Comparison of ENCODE assay signal across 18 cellular contexts in genomic region chr11:118625036-118625690, GRCh38. TPM values are rescaled to one million over a fixed set of nuclear protein-coding genes. Genes with fewer than 3 reads are reported as not detected.
DNase-seq lines count a peak whose midpoint lies in the region; ATAC-seq, FAIRE-seq and TF ChIP-seq lines count a peak whose summit lies in the region.
"Had no signal": no experiment of that assay in that cellular context is flagged by ENCODE, and none has a peak within 500 bp of the region (broad histone marks: within the 10 kb centered on the region; RNA-seq: fewer than 3 reads in every experiment).

No MANE protein-coding gene starts in this region.

- TF ChIP-seq CTCF in HCT116 (IDR thresholded peaks at IDR 0.05 in 2 of 3, conservative IDR thresholded peaks at IDR 0.05 in 1 of 3; ENCODE audit: borderline replicate concordance in 1 of 3, insufficient read depth in 1 of 3, low read depth in 2 of 3, low read length in 2 of 3) (no peak), PC-3 (conservative IDR thresholded peaks at IDR 0.05; ENCODE audit: low read depth, low read length) (no peak), endothelial cell of umbilical vein (IDR thresholded peaks at IDR 0.05; ENCODE audit: extremely low read depth in 1 of 2, insufficient read depth in 1 of 2, low read depth in 1 of 2, low read length in 2 of 2) (no peak)

- no peak for DNase-seq in HCT116 (ENCODE audit: low read depth, low spot score)
- DNase-seq in PC-3, result peak; percentile 26
- no peak for DNase-seq in endothelial cell of umbilical vein (ENCODE audit: low read depth, low spot score)
- peak; percentile 55 for DNase-seq in putamen (ENCODE audit: low spot score)
- DNase-seq in HTR-8/SVneo (ENCODE audit: insufficient read length, low spot score), result no peak
- DNase-seq in NOMO-1 treated with dmso at 0.1 percent for 144 hours (lab: John Stamatoyannopoulos, UW; ENCODE audit: unreplicated experiment), result no peak
- DNase-seq in A172 (ENCODE audit: low spot score), result no peak
- DNase-seq: activated CD4-positive, alpha-beta memory T cell treated with anti-CD3 and anti-CD28 coated beads for 36 hours; effector memory CD4-positive, alpha-beta T cell; stimulated activated naive CD8-positive, alpha-beta T cell treated with anti-CD3 and anti-CD28 coated beads, Interleukin-15, Interleukin-2, amounts not matched to agents 100 U/mL and 50 U/mL, for 24 hours had no signal

- dilution Hi-C loops in endothelial cell of umbilical vein (cut with MboI; ENCODE audit: extremely low pct_ligation_motif_present, low sequenced_read_pairs), result no loop called here

- H3K9me3 ChIP-seq in HCT116 (ENCODE audit: control insufficient read depth in 1 of 2, insufficient read depth in 1 of 2, low read depth in 1 of 2, low read length in 2 of 2) (no peaks in the 10 kb centered on the region), PC-3 (ENCODE audit: low read length) (no peaks in the 10 kb centered on the region), endothelial cell of umbilical vein (replicated peaks; ENCODE audit: control insufficient read depth, insufficient read depth, low read length) (no peaks in the 10 kb centered on the region)
- H3K9me3 ChIP-seq: ovary had no signal

- ATAC-seq in HCT116 (no peak), PC-3 (peak; percentile 5; the same call in 1 of the 2 replicates), GM19467 (IDR thresholded peaks at IDR 0.05; ENCODE audit: unreplicated experiment) (no peak)
- ATAC-seq: stimulated activated naive CD8-positive, alpha-beta T cell treated with anti-CD3 and anti-CD28 coated beads, Interleukin-15, Interleukin-2, amounts not matched to agents 100 U/mL and 50 U/mL, for 24 hours had no signal

- H3K4me3 ChIP-seq in HCT116 (replicated peaks in 1 of 2; ENCODE audit: low read depth in 1 of 2, low read length in 2 of 2) (no peak overlapping the region), PC-3 (ENCODE audit: low read length) (no peak overlapping the region), endothelial cell of umbilical vein (replicated peaks in 1 of 3; ENCODE audit: insufficient read depth in 1 of 3, low read depth in 1 of 3, low read length in 3 of 3) (no peak overlapping the region)
- H3K4me3 ChIP-seq: ovary, SK-N-MC, smooth muscle cell had no signal

- intact Hi-C loops in HCT116 (cut with micrococcal nuclease), result no loop called here
- intact Hi-C loops in PC-3 (cut with micrococcal nuclease), result no loop called here
- intact Hi-C loops in endothelial cell of umbilical vein (cut with micrococcal nuclease), result no loop called here

- H3K79me2 ChIP-seq in HCT116 (ENCODE audit: insufficient read depth, low read length) (peaks cover 6% of the 10 kb centered on the region), PC-3 (ENCODE audit: low read length) (peaks cover 13% of the 10 kb centered on the region), endothelial cell of umbilical vein (ENCODE audit: control insufficient read depth, insufficient read depth, low read length) (peaks cover 72% of the 10 kb centered on the region)

- peak overlapping the region; percentile 48 for H3K27ac ChIP-seq in HCT116 (ENCODE audit: low read depth, low read length)
- H3K27ac ChIP-seq in PC-3 (ENCODE audit: low read length), result no peak overlapping the region
- no peak overlapping the region for H3K27ac ChIP-seq in endothelial cell of umbilical vein (ENCODE audit: insufficient read depth, low read depth, low read length)
- H3K27ac ChIP-seq: ovary, SK-N-MC had no signal

- no peaks in the 10 kb centered on the region for H3F3A ChIP-seq in PC-3 (ENCODE audit: low read length, unreplicated experiment)

- H3K4me2 ChIP-seq in HCT116 (ENCODE audit: low read length) (peak overlapping the region; percentile 43), PC-3 (ENCODE audit: low read length) (0 out of 2 replicates have a peak overlapping the region, but pooled peaks have one; percentile 25), endothelial cell of umbilical vein (ENCODE audit: insufficient read depth, low read length) (no peak overlapping the region)
- H3K4me2 ChIP-seq: smooth muscle cell had no signal

- no peak for TF ChIP-seq POLR2A in HCT116 (IDR thresholded peaks at IDR 0.05; ENCODE audit: borderline replicate concordance, extremely low read depth, insufficient read depth, insufficient read length)
- TF ChIP-seq POLR2A in endothelial cell of umbilical vein (IDR thresholded peaks at IDR 0.05; ENCODE audit: low read depth, low read length), result peak; percentile 27

- no TSS peak for BruUV-seq in HCT116 (replicated peaks; lab: Mats Ljungman, UMichigan)
- no TSS peak for BruUV-seq in PC-3 (replicated peaks; lab: Mats Ljungman, UMichigan)
- no TSS peak for BruUV-seq in endothelial cell of umbilical vein (replicated peaks; lab: Mats Ljungman, UMichigan)

- H4K20me1 ChIP-seq in HCT116 (ENCODE audit: insufficient read depth), result no peaks in the 10 kb centered on the region
- H4K20me1 ChIP-seq in PC-3 (ENCODE audit: low read length), result no peaks in the 10 kb centered on the region
- H4K20me1 ChIP-seq in endothelial cell of umbilical vein (replicated peaks; ENCODE audit: control insufficient read depth, extremely low read depth, insufficient read depth, low read length), result no peaks in the 10 kb centered on the region

- H3K9me1 ChIP-seq in endothelial cell of umbilical vein (replicated peaks; ENCODE audit: control insufficient read depth, extremely low read depth, insufficient read depth, low read length), result no peaks in the 10 kb centered on the region

- RAD21 ChIA-PET in HCT116 (lab: Charles Lee; ENCODE audit: low non-redundant PET in 1 of 2, low total read pairs in 2 of 2, uncharacterized antibody in 2 of 2, unreplicated experiment in 2 of 2), result no interaction called here

- H3K27me3 ChIP-seq in HCT116 (ENCODE audit: insufficient read depth, low read length) (no peaks in the 10 kb centered on the region), PC-3 (ENCODE audit: low read length) (no peaks in the 10 kb centered on the region), endothelial cell of umbilical vein (ENCODE audit: control insufficient read depth in 2 of 2, insufficient read depth in 2 of 2, low read length in 2 of 2) (no peaks in the 10 kb centered on the region)
- H3K27me3 ChIP-seq: ovary had no signal

- FAIRE-seq in endothelial cell of umbilical vein (lab: Jason Lieb, UNC), result no peak
- no peak for FAIRE-seq in HTR-8/SVneo (lab: Jason Lieb, UNC)
- FAIRE-seq: TTC549 had no signal

- TF ChIP-seq RAD21 in HCT116 (IDR thresholded peaks at IDR 0.05; ENCODE audit: low read depth), result no peak

- POLR2A ChIA-PET in HCT116 (lab: Charles Lee), result interaction anchor here (0.6 kb wide), 1 partner anchor 409 kb away, joined by 3 read pairs; no protein-coding TSS in a partner anchor
- POLR2A ChIA-PET in PC-3 (lab: Charles Lee; ENCODE audit: unreplicated experiment), result interaction anchor here (0.7 kb wide), 1 partner anchor 140 kb away, joined by 3 read pairs; no protein-coding TSS in a partner anchor
- POLR2A ChIA-PET in endothelial cell of umbilical vein (lab: Charles Lee), result no interaction called here

- peaks cover 5 to 19% of the 10 kb centered on the region in 2 experiments; a peak in 2 of 4 replicates for H3K36me3 ChIP-seq in HCT116 (ENCODE audit: control insufficient read depth in 1 of 2, insufficient read depth in 2 of 2, low read length in 2 of 2)
- H3K36me3 ChIP-seq in PC-3 (ENCODE audit: low read depth, low read length), result no peaks in the 10 kb centered on the region; the same call in 1 of the 2 replicates
- peaks cover 10 to 33% of the 10 kb centered on the region in 2 experiments for H3K36me3 ChIP-seq in endothelial cell of umbilical vein (ENCODE audit: control insufficient read depth in 2 of 2, extremely low read depth in 1 of 2, insufficient read depth in 2 of 2, low read length in 2 of 2)
- H3K36me3 ChIP-seq: ovary had no signal

- H2AFZ ChIP-seq in HCT116 (ENCODE audit: low read depth, low read length, poor library complexity, severe bottlenecking) (no peak overlapping the region), PC-3 (ENCODE audit: low read length) (no peak overlapping the region), endothelial cell of umbilical vein (ENCODE audit: low read depth, low read length) (no peak overlapping the region)

- H3K4me1 ChIP-seq in HCT116 (ENCODE audit: control insufficient read depth in 1 of 2, insufficient read depth in 2 of 2, low read length in 2 of 2) (peaks cover 50 to 55% of the 10 kb centered on the region in 2 experiments), PC-3 (ENCODE audit: insufficient read depth, low read length) (peaks cover 42% of the 10 kb centered on the region), endothelial cell of umbilical vein (ENCODE audit: control insufficient read depth, extremely low read depth, insufficient read depth, low read length) (peaks cover 28% of the 10 kb centered on the region)

- H3K9ac ChIP-seq in HCT116 (ENCODE audit: low read length) (0 out of 2 replicates have a peak overlapping the region, but pooled peaks have one; percentile 9), PC-3 (ENCODE audit: low read length) (no peak overlapping the region), endothelial cell of umbilical vein (replicated peaks; ENCODE audit: extremely low read depth, insufficient read depth, low read length) (no peak overlapping the region)

- no peaks in the 10 kb centered on the region for H3K9me2 ChIP-seq in HCT116 (ENCODE audit: insufficient read depth)
- H3K9me2 ChIP-seq in PC-3 (replicated peaks; ENCODE audit: low read length), result no peaks in the 10 kb centered on the region

- CTCF ChIA-PET in HCT116 (lab: Charles Lee) (no interaction called here), PC-3 (lab: Charles Lee) (no interaction called here), endothelial cell of umbilical vein (lab: Charles Lee) (interaction anchor here (1.3 to 2.6 kb wide), 3 partner anchors 11 to 15 kb away, joined by 3 to 11 read pairs (median 5); no protein-coding TSS in a partner anchor)

RNA-seq across cellular contexts. Expression of gene PHLDB1, which starts 17.7 kb away (rescaled TPM):
- total RNA-seq in HCT116 (2021; ENCODE audit: unreplicated experiment) (36.2 TPM), PC-3 (2014; rRNA removed) (36.1 and 37.1 TPM in 2 replicates), endothelial cell of umbilical vein (183 and 227 TPM in 2 replicates)
- 19.1 and 21.7 TPM in 2 replicates for polyA plus RNA-seq in HCT116 (2012)
- polyA plus RNA-seq in endothelial cell of umbilical vein, result 99.7 and 109 TPM in 2 replicates
- 69.9 and 75.8 TPM in 2 replicates for polyA plus RNA-seq in endothelial cell of umbilical vein (2011; cell fraction: cytosol; rRNA removed)
- polyA plus RNA-seq in endothelial cell of umbilical vein (2011; cell fraction: nucleus; rRNA removed), result 320 and 340 TPM in 2 replicates
- polyA plus RNA-seq in endothelial cell of umbilical vein (2012), result 99.4 and 105 TPM in 2 replicates
- polyA minus RNA-seq in endothelial cell of umbilical vein, result 149 and 151 TPM in 2 replicates
- polyA minus RNA-seq in endothelial cell of umbilical vein (2011; cell fraction: cytosol; rRNA and poly(A)+ RNA removed), result 4.6 TPM
- 155 and 169 TPM in 2 replicates for polyA minus RNA-seq in endothelial cell of umbilical vein (2011; cell fraction: nucleus; rRNA and poly(A)+ RNA removed)
- total RNA-seq in A172 (2014; rRNA removed; shearing (Covaris generic)), result 87.1 and 101 TPM in 2 replicates

RNA-seq across cellular contexts. Expression of gene ARCN1, which starts 53.0 kb away (rescaled TPM):
- total RNA-seq in HCT116 (2021; ENCODE audit: unreplicated experiment) (147 TPM), PC-3 (2014; rRNA removed) (122 and 132 TPM in 2 replicates), endothelial cell of umbilical vein (168 and 172 TPM in 2 replicates)
- polyA plus RNA-seq in HCT116 (2012), result 102 and 105 TPM in 2 replicates
- polyA plus RNA-seq in endothelial cell of umbilical vein, result 180 and 188 TPM in 2 replicates
- 184 and 190 TPM in 2 replicates for polyA plus RNA-seq in endothelial cell of umbilical vein (2011; cell fraction: cytosol; rRNA removed)
- polyA plus RNA-seq in endothelial cell of umbilical vein (2011; cell fraction: nucleus; rRNA removed), result 83.4 and 98.1 TPM in 2 replicates
- 138 and 176 TPM in 2 replicates for polyA plus RNA-seq in endothelial cell of umbilical vein (2012)
- 185 and 191 TPM in 2 replicates for polyA minus RNA-seq in endothelial cell of umbilical vein
- polyA minus RNA-seq in endothelial cell of umbilical vein (2011; cell fraction: cytosol; rRNA and poly(A)+ RNA removed), result 49.5 TPM
- polyA minus RNA-seq in endothelial cell of umbilical vein (2011; cell fraction: nucleus; rRNA and poly(A)+ RNA removed), result 38.0 and 59.9 TPM in 2 replicates
- 92.7 and 102 TPM in 2 replicates for total RNA-seq in A172 (2014; rRNA removed; shearing (Covaris generic))

RNA-seq across cellular contexts. Expression of gene TREH, which starts 54.3 kb away (rescaled TPM):
- total RNA-seq in HCT116 (2021; ENCODE audit: unreplicated experiment) (0.15 TPM), PC-3 (2014; rRNA removed) (not detected in 2 replicates), endothelial cell of umbilical vein (not detected in 2 replicates)
- polyA plus RNA-seq in HCT116 (2012), result 0.12 TPM in 1 of 2 replicates, not detected in the other
- not detected in 2 replicates for polyA plus RNA-seq in endothelial cell of umbilical vein
- not detected in 2 replicates for polyA plus RNA-seq in endothelial cell of umbilical vein (2011; cell fraction: cytosol; rRNA removed)
- polyA plus RNA-seq in endothelial cell of umbilical vein (2011; cell fraction: nucleus; rRNA removed), result not detected in 2 replicates
- 0.35 and 0.56 TPM in 2 replicates for polyA plus RNA-seq in endothelial cell of umbilical vein (2012)
- polyA minus RNA-seq in endothelial cell of umbilical vein, result not detected in 2 replicates
- not detected for polyA minus RNA-seq in endothelial cell of umbilical vein (2011; cell fraction: cytosol; rRNA and poly(A)+ RNA removed)
- polyA minus RNA-seq in endothelial cell of umbilical vein (2011; cell fraction: nucleus; rRNA and poly(A)+ RNA removed), result not detected in 2 replicates
- total RNA-seq in A172 (2014; rRNA removed; shearing (Covaris generic)), result 0.05 TPM in 1 of 2 replicates, not detected in the other
- total RNA-seq: activated CD4-positive, alpha-beta memory T cell treated with anti-CD3 and anti-CD28 coated beads for 36 hours; fibroblast of villous mesenchyme; mesenteric fat pad; smooth muscle cell had no signal
- polyA plus RNA-seq: BJ had no signal

RNA-seq across cellular contexts. Expression of gene IFT46, which starts 59.4 kb away (rescaled TPM):
- 12.1 TPM for total RNA-seq in HCT116 (2021; ENCODE audit: unreplicated experiment)
- 8.6 and 12.5 TPM in 2 replicates for polyA plus RNA-seq in HCT116 (2012)
- total RNA-seq in PC-3 (2014; rRNA removed), result 32.9 and 35.2 TPM in 2 replicates
- 16.7 and 17.0 TPM in 2 replicates for total RNA-seq in endothelial cell of umbilical vein
- 26.5 and 28.7 TPM in 2 replicates for polyA plus RNA-seq in endothelial cell of umbilical vein
- 30.0 and 32.2 TPM in 2 replicates for polyA plus RNA-seq in endothelial cell of umbilical vein (2011; cell fraction: cytosol; rRNA removed)
- 31.6 and 32.7 TPM in 2 replicates for polyA plus RNA-seq in endothelial cell of umbilical vein (2011; cell fraction: nucleus; rRNA removed)
- 21.6 and 26.2 TPM in 2 replicates for polyA plus RNA-seq in endothelial cell of umbilical vein (2012)
- 24.4 and 30.5 TPM in 2 replicates for polyA minus RNA-seq in endothelial cell of umbilical vein
- polyA minus RNA-seq in endothelial cell of umbilical vein (2011; cell fraction: cytosol; rRNA and poly(A)+ RNA removed), result 9.1 TPM
- polyA minus RNA-seq in endothelial cell of umbilical vein (2011; cell fraction: nucleus; rRNA and poly(A)+ RNA removed), result 7.5 and 11.7 TPM in 2 replicates
- 34.6 and 40.5 TPM in 2 replicates for total RNA-seq in A172 (2014; rRNA removed; shearing (Covaris generic))

Comparison
In these comparisons a context has a peak if more than half of its experiments do, and no peak if none do; other contexts are left out.
1. DNase-seq: peak in PC-3 (single experiment) and putamen (single experiment); none in HCT116 (single experiment), endothelial cell of umbilical vein (single experiment), HTR-8/SVneo (single experiment), NOMO-1 treated with dmso at 0.1 percent for 144 hours (single experiment) and A172 (single experiment).